Comparison of ENCODE assay signal across 26 cellular contexts in genomic region chr5:155052532-155052931, GRCh38. TPM values are rescaled to one million over a fixed set of nuclear protein-coding genes. Genes with fewer than 3 reads are reported as not detected.
A peak's percentile ranks its signal among the peaks of the same experiment; 100 is the strongest.
DNase-seq lines count a peak whose midpoint lies in the region; ATAC-seq, FAIRE-seq and TF ChIP-seq lines count a peak whose summit lies in the region.
"Had no signal": no experiment of that assay in that cellular context is flagged by ENCODE, and none has a peak within 500 bp of the region (broad histone marks: within the 10 kb centered on the region; RNA-seq: fewer than 3 reads in every experiment).

No MANE protein-coding gene starts in this region.

- H3K9me3 Mint-ChIP-seq in WTC11, result no peaks in the 10 kb centered on the region
- H3K9me3 Mint-ChIP-seq: activated B cell treated with CpG ODN at 0.5 μM for 24 hours; activated naive CD8-positive, alpha-beta T cell treated with anti-CD3 and anti-CD28 coated beads for 36 hours; activated T-helper 2 cell treated with anti-CD3 and anti-CD28 coated beads, Interferon-gamma antibody, Interleukin-2, Interleukin-4, amounts not matched to agents 10 μg/mL and 5 μg/mL and 100 μg/mL, durations not matched to agents 14 hours and 24 hours and 36 hours; central memory CD8-positive, alpha-beta T cell; stimulated activated naive CD8-positive, alpha-beta T cell treated with anti-CD3 and anti-CD28 coated beads, Interleukin-15, amount 100 ng/mL, for 72 hours had no signal

- no peak for TF ChIP-seq CTCF in WTC11 (IDR thresholded peaks at IDR 0.05)

- no peak for TF ChIP-seq POLR2A in H54 (IDR thresholded peaks at IDR 0.05; ENCODE audit: low read depth, low read length)

- POLR2A ChIA-PET in WTC11 (lab: Charles Lee), result no interaction called here

- peak; percentile 52 for ATAC-seq in GM18868 (IDR thresholded peaks at IDR 0.05; ENCODE audit: unreplicated experiment)
- ATAC-seq in HG03432 (IDR thresholded peaks at IDR 0.05; ENCODE audit: unreplicated experiment), result peak; percentile 70
- ATAC-seq in WTC11, result no peak
- ATAC-seq in GM18909 (IDR thresholded peaks at IDR 0.05; ENCODE audit: poor library complexity, unreplicated experiment), result no peak
- ATAC-seq: PC-3; stimulated activated naive CD8-positive, alpha-beta T cell treated with anti-CD3 and anti-CD28 coated beads, Interleukin-15, amount 100 ng/mL, for 72 hours had no signal

- H3K4me3 Mint-ChIP-seq in WTC11, result no peak overlapping the region
- H3K4me3 Mint-ChIP-seq: activated B cell treated with CpG ODN at 0.5 μM for 24 hours; activated naive CD8-positive, alpha-beta T cell treated with anti-CD3 and anti-CD28 coated beads for 36 hours; central memory CD8-positive, alpha-beta T cell; stimulated activated naive CD8-positive, alpha-beta T cell treated with anti-CD3 and anti-CD28 coated beads, Interleukin-15, amount 100 ng/mL, for 72 hours had no signal

- H3K27me3 Mint-ChIP-seq in WTC11 (ENCODE audit: low read depth), result no peaks in the 10 kb centered on the region
- H3K27me3 Mint-ChIP-seq: activated B cell treated with CpG ODN at 0.5 μM for 24 hours had no signal

- no peaks in the 10 kb centered on the region for H3K36me3 Mint-ChIP-seq in WTC11
- H3K36me3 Mint-ChIP-seq: activated naive CD8-positive, alpha-beta T cell treated with anti-CD3 and anti-CD28 coated beads for 36 hours had no signal

- CTCF ChIA-PET in WTC11 (lab: Charles Lee), result no interaction called here

- peaks cover 64% of the 10 kb centered on the region for H3K4me1 Mint-ChIP-seq in WTC11
- H3K4me1 Mint-ChIP-seq: activated B cell treated with CpG ODN at 0.5 μM for 24 hours; activated naive CD8-positive, alpha-beta T cell treated with anti-CD3 and anti-CD28 coated beads for 36 hours; central memory CD8-positive, alpha-beta T cell; stimulated activated naive CD8-positive, alpha-beta T cell treated with anti-CD3 and anti-CD28 coated beads, Interleukin-15, amount 100 ng/mL, for 72 hours had no signal

- no peak for FAIRE-seq in H54 (lab: Jason Lieb, UNC)

- DNase-seq in DMS 273 (lab: John Stamatoyannopoulos, UW; ENCODE audit: unreplicated experiment), result peak; percentile 77
- DNase-seq in WTC11 (ENCODE audit: low spot score), result no peak
- no peak for DNase-seq in SIG-M5 treated with dmso at 0.1 percent for 504 hours (lab: John Stamatoyannopoulos, UW; ENCODE audit: unreplicated experiment)
- no peak for DNase-seq in H54 (ENCODE audit: insufficient read length, low spot score)
- no peak for DNase-seq in kidney tubule cell (ENCODE audit: low spot score)
- DNase-seq: activated B cell treated with CpG ODN at 0.5 μM for 24 hours; activated CD4-positive, alpha-beta T cell treated with anti-CD3 and anti-CD28 coated beads, Interleukin-2, amount 50 U/mL, for 4 hours; activated CD8-positive, alpha-beta memory T cell treated with anti-CD3 and anti-CD28 coated beads, Interleukin-2, amount 50 U/mL, for 48 hours; activated naive CD8-positive, alpha-beta T cell treated with anti-CD3 and anti-CD28 coated beads for 36 hours; Calu3; dermis blood vessel endothelial cell; Kasumi-1; kidney glomerular epithelial cell; mesenchymal stem cell; NCI-H1694; NCI-H2227 treated with DMSO at 0.1 percent for 48 hours; PC-3; SHP77; stimulated activated naive CD8-positive, alpha-beta T cell treated with anti-CD3 and anti-CD28 coated beads, Interleukin-15, amount 100 ng/mL, for 72 hours; thyroid gland had no signal

- peak overlapping the region; percentile 19; the same call in 1 of the 2 replicates for H3K27ac Mint-ChIP-seq in WTC11
- H3K27ac Mint-ChIP-seq: activated B cell treated with CpG ODN at 0.5 μM for 24 hours; activated naive CD8-positive, alpha-beta T cell treated with anti-CD3 and anti-CD28 coated beads for 36 hours; activated T-helper 2 cell treated with anti-CD3 and anti-CD28 coated beads, Interferon-gamma antibody, Interleukin-2, Interleukin-4, amounts not matched to agents 10 μg/mL and 5 μg/mL and 100 μg/mL, durations not matched to agents 14 hours and 24 hours and 36 hours had no signal

TF ChIP-seq in WTC11, 78 proteins besides CTCF, POLR2A, EP300 and RAD21:
- no peak for TF ChIP-seq USF2 (CRISPR knock-in tag; IDR thresholded peaks at IDR 0.05)
- TF ChIP-seq ZNF138 (CRISPR knock-in tag; conservative IDR thresholded peaks at IDR 0.05), result no peak
- no peak for TF ChIP-seq ARID4B (CRISPR knock-in tag; IDR thresholded peaks at IDR 0.05; ENCODE audit: borderline replicate concordance)
- TF ChIP-seq ZNF232 (CRISPR knock-in tag; IDR thresholded peaks at IDR 0.05), result no peak

RNA-seq across cellular contexts. Expression of gene KIF4B, which starts 39.0 kb away (rescaled TPM):
- 0.07 to 0.09 TPM in 2 of 3 replicates, not detected in the other for total RNA-seq in WTC11 (2021)
- total RNA-seq: activated B cell treated with CpG ODN at 0.5 μM for 24 hours; activated naive CD8-positive, alpha-beta T cell treated with anti-CD3 and anti-CD28 coated beads for 36 hours; Calu3; myocyte; PC-3; thyroid gland had no signal

Comparison
In these comparisons a context has a peak if more than half of its experiments do, and no peak if none do; other contexts are left out.
1. ATAC-seq: peak in GM18868 (single experiment) and HG03432 (single experiment); none in WTC11 (single experiment) and GM18909 (single experiment).